19 cellular contexts compared by ENCODE assay signal in genomic region chr18:55982992-55983391, GRCh38.
DNase-seq lines count a peak whose midpoint lies in the region; ATAC-seq, FAIRE-seq and TF ChIP-seq lines count a peak whose summit lies in the region.
"Had no signal": no experiment of that assay in that cellular context is flagged by ENCODE, and none has a peak within 500 bp of the region (broad histone marks: within the 10 kb centered on the region; RNA-seq: fewer than 3 reads in every experiment).

No MANE protein-coding gene starts in this region.

- no peak overlapping the region for H3K4me3 ChIP-seq in astrocyte (ENCODE audit: insufficient read depth, low read depth, low read length)
- H3K4me3 ChIP-seq: lower lobe of right lung had no signal

- H3K4me2 ChIP-seq in astrocyte (ENCODE audit: low read length): peak overlapping the region; percentile 11

- H3K4me1 Mint-ChIP-seq in astrocyte (ENCODE audit: low read depth, unreplicated experiment): peaks cover 17% of the 10 kb centered on the region
- H3K4me1 Mint-ChIP-seq in T-cell: no peaks in the 10 kb centered on the region
- no peaks in the 10 kb centered on the region for H3K4me1 Mint-ChIP-seq in MCF 10A (ENCODE audit: insufficient read depth, unreplicated experiment)
- H3K4me1 Mint-ChIP-seq: activated naive CD4-positive, alpha-beta T cell treated with anti-CD3 and anti-CD28 coated beads, Interleukin-2, amount 50 U/mL, for 24 hours; stimulated activated naive CD8-positive, alpha-beta T cell treated with anti-CD3 and anti-CD28 coated beads, Interleukin-15, amount 100 ng/mL, for 72 hours had no signal

- H3K27me3 Mint-ChIP-seq in astrocyte (ENCODE audit: low read depth, unreplicated experiment) (no peaks in the 10 kb centered on the region), T-cell (no peaks in the 10 kb centered on the region), MCF 10A (ENCODE audit: insufficient read depth, unreplicated experiment) (no peaks in the 10 kb centered on the region)
- H3K27me3 Mint-ChIP-seq: activated naive CD4-positive, alpha-beta T cell treated with anti-CD3 and anti-CD28 coated beads, Interleukin-2, amount 50 U/mL, for 24 hours; stimulated activated naive CD8-positive, alpha-beta T cell treated with anti-CD3 and anti-CD28 coated beads, Interleukin-15, amount 100 ng/mL, for 72 hours had no signal

- FAIRE-seq in astrocyte (lab: Jason Lieb, UNC) (peak; percentile 65), urothelium cell line (lab: Jason Lieb, UNC) (no peak)

- H3K27ac Mint-ChIP-seq in astrocyte (ENCODE audit: unreplicated experiment) (peak overlapping the region; percentile 10), T-cell (no peak overlapping the region), MCF 10A (ENCODE audit: low read depth, unreplicated experiment) (no peak overlapping the region)
- H3K27ac Mint-ChIP-seq: activated naive CD4-positive, alpha-beta T cell treated with anti-CD3 and anti-CD28 coated beads, Interleukin-2, amount 50 U/mL, for 24 hours; stimulated activated naive CD8-positive, alpha-beta T cell treated with anti-CD3 and anti-CD28 coated beads, Interleukin-15, amount 100 ng/mL, for 72 hours had no signal

- POLR2A ChIA-PET in T-cell (lab: Charles Lee): no interaction called here
- POLR2A ChIA-PET in MCF 10A (lab: Yijun Ruan, JAX): no interaction called here

- intact Hi-C loops in left ventricle myocardium superior (cut with micrococcal nuclease): no loop called here
- intact Hi-C loops in cardiac septum (cut with DNase I): loop anchor here (5.0 to 10.0 kb wide), 5 partner anchors 99 to 592 kb away; no protein-coding TSS in a partner anchor
- intact Hi-C loops in MCF 10A (cut with micrococcal nuclease): no loop called here

- no peak overlapping the region for H3K27ac ChIP-seq in astrocyte (ENCODE audit: low read depth, low read length)
- H3K27ac ChIP-seq: lower lobe of right lung had no signal

- H3K36me3 Mint-ChIP-seq in astrocyte (ENCODE audit: low read depth, unreplicated experiment): no peaks in the 10 kb centered on the region
- no peaks in the 10 kb centered on the region for H3K36me3 Mint-ChIP-seq in T-cell
- no peaks in the 10 kb centered on the region for H3K36me3 Mint-ChIP-seq in MCF 10A (ENCODE audit: insufficient read depth, unreplicated experiment)
- H3K36me3 Mint-ChIP-seq: activated naive CD4-positive, alpha-beta T cell treated with anti-CD3 and anti-CD28 coated beads, Interleukin-2, amount 50 U/mL, for 24 hours had no signal

- DNase-seq in left ventricle myocardium superior (no peak), cardiac septum (ENCODE audit: low spot score) (no peak), astrocyte (ENCODE audit: low read depth) (peak; percentile 40), left kidney (ENCODE audit: low read depth, low spot score) (peak; percentile 62), urothelium cell line (ENCODE audit: low spot score) (peak; percentile 26), T-cell (no peak), NCI-H510A (lab: John Stamatoyannopoulos, UW) (no peak), MCF 10A (ENCODE audit: unreplicated experiment) (no peak)
- DNase-seq: caudate nucleus; head of caudate nucleus; lower lobe of right lung; NCI-H1694; NCI-H524; stimulated activated naive CD8-positive, alpha-beta T cell treated with anti-CD3 and anti-CD28 coated beads, Interleukin-15, amount 100 ng/mL, for 72 hours; T-helper 1 cell had no signal

- peaks cover 2% of the 10 kb centered on the region for H3K4me1 ChIP-seq in astrocyte (ENCODE audit: insufficient read depth, low read length)
- H3K4me1 ChIP-seq: lower lobe of right lung had no signal

- H3K9me3 Mint-ChIP-seq in astrocyte (ENCODE audit: unreplicated experiment) (peaks cover 6% of the 10 kb centered on the region), T-cell (peaks cover 0 to 20% (median 7%) of the 10 kb centered on the region in 3 donors), MCF 10A (ENCODE audit: unreplicated experiment) (peaks cover 6% of the 10 kb centered on the region)
- H3K9me3 Mint-ChIP-seq: activated naive CD4-positive, alpha-beta T cell treated with anti-CD3 and anti-CD28 coated beads, Interleukin-2, amount 50 U/mL, for 24 hours had no signal

- H3K9ac ChIP-seq in astrocyte (ENCODE audit: low read length): no peak overlapping the region

- H3K4me3 Mint-ChIP-seq in astrocyte (ENCODE audit: unreplicated experiment) (no peak overlapping the region), T-cell (no peak overlapping the region), MCF 10A (ENCODE audit: unreplicated experiment) (no peak overlapping the region)
- H3K4me3 Mint-ChIP-seq: activated naive CD4-positive, alpha-beta T cell treated with anti-CD3 and anti-CD28 coated beads, Interleukin-2, amount 50 U/mL, for 24 hours; stimulated activated naive CD8-positive, alpha-beta T cell treated with anti-CD3 and anti-CD28 coated beads, Interleukin-15, amount 100 ng/mL, for 72 hours had no signal

- no TSS peak for BruUV-seq in MCF 10A (replicated peaks; lab: Mats Ljungman, UMichigan)

- no peak overlapping the region for H2AFZ ChIP-seq in astrocyte (ENCODE audit: low read depth, low read length)

- no peak for TF ChIP-seq CTCF in astrocyte (IDR thresholded peaks at IDR 0.05; ENCODE audit: insufficient read depth, low read depth, low read length)
- no peak for TF ChIP-seq CTCF in MCF 10A (IDR thresholded peaks at IDR 0.05; ENCODE audit: unreplicated experiment)

- no peaks in the 10 kb centered on the region for H3K79me2 ChIP-seq in astrocyte (ENCODE audit: insufficient read depth, low read length)

- H3K27me3 ChIP-seq in astrocyte (ENCODE audit: insufficient read depth, low read length): no peaks in the 10 kb centered on the region

- H3K36me3 ChIP-seq in astrocyte (ENCODE audit: insufficient read depth, low read length): no peaks in the 10 kb centered on the region
- H3K36me3 ChIP-seq: lower lobe of right lung had no signal

- ATAC-seq in left ventricle myocardium superior (peak; percentile 22), T-cell (replicated peaks in 1 of 4) (no peak)
- ATAC-seq: activated CD4-positive, CD25-positive, alpha-beta regulatory T cell treated with anti-CD3 and anti-CD28 coated beads, Interleukin-2, amount 50 U/mL, for 24 hours; HCT116; lower lobe of right lung; Panc1; stimulated activated naive CD8-positive, alpha-beta T cell treated with anti-CD3 and anti-CD28 coated beads, Interleukin-15, amount 100 ng/mL, for 72 hours had no signal

- no peaks in the 10 kb centered on the region for H3K9me3 ChIP-seq in astrocyte (ENCODE audit: insufficient read depth, low read depth, low read length)
- H3K9me3 ChIP-seq: lower lobe of right lung had no signal

- CTCF ChIA-PET in T-cell (lab: Charles Lee) (no interaction called here), MCF 10A (lab: Yijun Ruan, JAX) (no interaction called here)

- no peaks in the 10 kb centered on the region for H4K20me1 ChIP-seq in astrocyte (ENCODE audit: insufficient read depth, low read length)

Comparison
In these comparisons a context has a peak if more than half of its experiments do, and no peak if none do; other contexts are left out.
1. DNase-seq: peak in astrocyte (single experiment), left kidney (single experiment) and urothelium cell line (single experiment); none in left ventricle myocardium superior (single experiment), cardiac septum (single experiment), T-cell (0 of 34), NCI-H510A (single experiment) and MCF 10A (single experiment).